Comparison of ENCODE assay signal across 2 cellular contexts in genomic region chr12:29051221-29051620, GRCh38.
TF ChIP-seq lines count a peak whose summit lies in the region.

No MANE protein-coding gene starts in this region.

TF ChIP-seq in IMR-90, 13 proteins besides CTCF, POLR2A, EP300 and RAD21:
- TF ChIP-seq CEBPB (IDR thresholded peaks at IDR 0.05; ENCODE audit: low read depth, low read length) = no peak
- TF ChIP-seq NFE2L2 (IDR thresholded peaks at IDR 0.05; ENCODE audit: low read depth, low read length) = no peak
- TF ChIP-seq MXI1 (IDR thresholded peaks at IDR 0.05; ENCODE audit: borderline replicate concordance, low read depth, low read length) = no peak
- TF ChIP-seq MAZ (IDR thresholded peaks at IDR 0.05; ENCODE audit: borderline replicate concordance, low read depth, low read length) = no peak
- no peak for TF ChIP-seq BHLHE40 (IDR thresholded peaks at IDR 0.05; ENCODE audit: low read depth, low read length)
- no peak for TF ChIP-seq MAFK (IDR thresholded peaks at IDR 0.05; ENCODE audit: low read depth, low read length)
- TF ChIP-seq ELK1 (IDR thresholded peaks at IDR 0.05; ENCODE audit: borderline replicate concordance, low read depth, low read length) = no peak
- no peak for TF ChIP-seq RCOR1 (IDR thresholded peaks at IDR 0.05; ENCODE audit: insufficient replicate concordance, low read length)
- TF ChIP-seq FOS (IDR thresholded peaks at IDR 0.05; ENCODE audit: low read depth, low read length) = no peak
TF ChIP-seq in IMR-90: peak in this region for 0.

TF ChIP-seq in HepG2, 621 proteins besides CTCF, POLR2A, EP300 and RAD21:
- TF ChIP-seq MLLT10 (CRISPR knock-in tag; IDR thresholded peaks at IDR 0.05) = no peak
- no peak for TF ChIP-seq ZNF121 (CRISPR knock-in tag; IDR thresholded peaks at IDR 0.05)
- no peak for TF ChIP-seq MYC (CRISPR knock-in tag; IDR thresholded peaks at IDR 0.05; ENCODE audit: borderline replicate concordance)
- no peak for TF ChIP-seq SMYD3 (CRISPR knock-in tag; IDR thresholded peaks at IDR 0.05)
- no peak for TF ChIP-seq ASH2L (IDR thresholded peaks at IDR 0.05; ENCODE audit: insufficient read length, low read depth, low read length)
- no peak for TF ChIP-seq ZNF205 (CRISPR knock-in tag; IDR thresholded peaks at IDR 0.05)
- TF ChIP-seq XRCC5 (optimal IDR thresholded peaks at IDR 0.05; ENCODE audit: low read length) = no peak
- no peak for TF ChIP-seq ZNF256 (CRISPR knock-in tag; conservative IDR thresholded peaks at IDR 0.05)
- no peak for TF ChIP-seq ZSCAN25 (CRISPR knock-in tag; IDR thresholded peaks at IDR 0.05)
- TF ChIP-seq NR2F2 (IDR thresholded peaks at IDR 0.05; ENCODE audit: borderline replicate concordance, low read depth) = no peak
- no peak for TF ChIP-seq AKAP8 (CRISPR knock-in tag; IDR thresholded peaks at IDR 0.05)
- no peak for TF ChIP-seq RBM22 (optimal IDR thresholded peaks at IDR 0.05; ENCODE audit: low read length)
- no peak for TF ChIP-seq E2F2 (CRISPR knock-in tag; IDR thresholded peaks at IDR 0.05; ENCODE audit: borderline replicate concordance)
- no peak for TF ChIP-seq SRY (CRISPR knock-in tag; IDR thresholded peaks at IDR 0.05)
- no peak for TF ChIP-seq SIX1 (CRISPR knock-in tag; IDR thresholded peaks at IDR 0.05; ENCODE audit: borderline replicate concordance)
- no peak for TF ChIP-seq SNAPC5 (CRISPR knock-in tag; IDR thresholded peaks at IDR 0.05; ENCODE audit: borderline replicate concordance)
- TF ChIP-seq KDM5A (IDR thresholded peaks at IDR 0.05; ENCODE audit: borderline replicate concordance, low read length) = no peak
- TF ChIP-seq ZFP36L2 (CRISPR knock-in tag; IDR thresholded peaks at IDR 0.05) = no peak
- no peak for TF ChIP-seq ZNF672 (CRISPR knock-in tag; IDR thresholded peaks at IDR 0.05)
- no peak for TF ChIP-seq KDM4B (CRISPR knock-in tag; IDR thresholded peaks at IDR 0.05)
